2 cellular contexts compared by ENCODE assay signal in the genomic region with DNA sequence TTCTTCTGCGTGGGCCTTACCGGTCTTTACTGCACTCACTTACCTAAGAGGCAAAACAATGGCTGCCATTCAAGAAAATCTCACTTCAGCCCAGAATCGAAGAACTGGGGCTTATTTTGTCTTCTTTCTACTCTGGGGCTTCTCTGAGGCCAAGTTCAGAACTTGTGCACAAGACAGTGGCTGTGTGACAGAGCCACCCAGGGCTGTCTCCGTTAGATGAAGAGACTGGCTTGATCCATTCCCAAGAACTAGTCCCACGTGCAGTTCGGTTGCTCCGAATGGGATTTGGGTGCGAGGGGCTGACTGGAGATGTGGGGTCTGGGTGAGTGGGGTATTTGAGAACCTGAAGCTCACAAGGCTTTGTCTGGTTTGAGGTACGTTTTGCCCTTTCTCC.
TF ChIP-seq lines count a peak whose summit lies in the region.

No MANE protein-coding gene starts in this region.

TF ChIP-seq in SK-N-SH, 30 proteins besides CTCF, POLR2A, EP300 and RAD21 (continued from another document):
- TF ChIP-seq EZH2phosphoT487 (IDR thresholded peaks at IDR 0.05; ENCODE audit: borderline replicate concordance, low read depth) (no peak), RXRA (IDR thresholded peaks at IDR 0.05; ENCODE audit: borderline replicate concordance, low read depth) (no peak), POLR2AphosphoS5 (IDR thresholded peaks at IDR 0.05; ENCODE audit: low read depth, low read length) (no peak), JUND (IDR thresholded peaks at IDR 0.05) (no peak), SIN3A (IDR thresholded peaks at IDR 0.05; ENCODE audit: borderline replicate concordance, low read depth, low read length) (no peak), GATA2 (CRISPR knock-in tag; IDR thresholded peaks at IDR 0.05) (no peak)
- TF ChIP-seq, protein P1, sequence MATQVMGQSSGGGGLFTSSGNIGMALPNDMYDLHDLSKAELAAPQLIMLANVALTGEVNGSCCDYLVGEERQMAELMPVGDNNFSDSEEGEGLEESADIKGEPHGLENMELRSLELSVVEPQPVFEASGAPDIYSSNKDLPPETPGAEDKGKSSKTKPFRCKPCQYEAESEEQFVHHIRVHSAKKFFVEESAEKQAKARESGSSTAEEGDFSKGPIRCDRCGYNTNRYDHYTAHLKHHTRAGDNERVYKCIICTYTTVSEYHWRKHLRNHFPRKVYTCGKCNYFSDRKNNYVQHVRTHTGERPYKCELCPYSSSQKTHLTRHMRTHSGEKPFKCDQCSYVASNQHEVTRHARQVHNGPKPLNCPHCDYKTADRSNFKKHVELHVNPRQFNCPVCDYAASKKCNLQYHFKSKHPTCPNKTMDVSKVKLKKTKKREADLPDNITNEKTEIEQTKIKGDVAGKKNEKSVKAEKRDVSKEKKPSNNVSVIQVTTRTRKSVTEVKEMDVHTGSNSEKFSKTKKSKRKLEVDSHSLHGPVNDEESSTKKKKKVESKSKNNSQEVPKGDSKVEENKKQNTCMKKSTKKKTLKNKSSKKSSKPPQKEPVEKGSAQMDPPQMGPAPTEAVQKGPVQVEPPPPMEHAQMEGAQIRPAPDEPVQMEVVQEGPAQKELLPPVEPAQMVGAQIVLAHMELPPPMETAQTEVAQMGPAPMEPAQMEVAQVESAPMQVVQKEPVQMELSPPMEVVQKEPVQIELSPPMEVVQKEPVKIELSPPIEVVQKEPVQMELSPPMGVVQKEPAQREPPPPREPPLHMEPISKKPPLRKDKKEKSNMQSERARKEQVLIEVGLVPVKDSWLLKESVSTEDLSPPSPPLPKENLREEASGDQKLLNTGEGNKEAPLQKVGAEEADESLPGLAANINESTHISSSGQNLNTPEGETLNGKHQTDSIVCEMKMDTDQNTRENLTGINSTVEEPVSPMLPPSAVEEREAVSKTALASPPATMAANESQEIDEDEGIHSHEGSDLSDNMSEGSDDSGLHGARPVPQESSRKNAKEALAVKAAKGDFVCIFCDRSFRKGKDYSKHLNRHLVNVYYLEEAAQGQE (IDR thresholded peaks at IDR 0.05; ENCODE audit: low read depth, low read length) = no peak

TF ChIP-seq in SK-N-SH treated with all-trans-retinoic acid at 6 μM for 48 hours, 23 proteins besides CTCF, POLR2A, EP300 and RAD21 (continued from another document):
- TF ChIP-seq ZNF70 (CRISPR knock-in tag; IDR thresholded peaks at IDR 0.05) = no peak
- TF ChIP-seq, protein P2, sequence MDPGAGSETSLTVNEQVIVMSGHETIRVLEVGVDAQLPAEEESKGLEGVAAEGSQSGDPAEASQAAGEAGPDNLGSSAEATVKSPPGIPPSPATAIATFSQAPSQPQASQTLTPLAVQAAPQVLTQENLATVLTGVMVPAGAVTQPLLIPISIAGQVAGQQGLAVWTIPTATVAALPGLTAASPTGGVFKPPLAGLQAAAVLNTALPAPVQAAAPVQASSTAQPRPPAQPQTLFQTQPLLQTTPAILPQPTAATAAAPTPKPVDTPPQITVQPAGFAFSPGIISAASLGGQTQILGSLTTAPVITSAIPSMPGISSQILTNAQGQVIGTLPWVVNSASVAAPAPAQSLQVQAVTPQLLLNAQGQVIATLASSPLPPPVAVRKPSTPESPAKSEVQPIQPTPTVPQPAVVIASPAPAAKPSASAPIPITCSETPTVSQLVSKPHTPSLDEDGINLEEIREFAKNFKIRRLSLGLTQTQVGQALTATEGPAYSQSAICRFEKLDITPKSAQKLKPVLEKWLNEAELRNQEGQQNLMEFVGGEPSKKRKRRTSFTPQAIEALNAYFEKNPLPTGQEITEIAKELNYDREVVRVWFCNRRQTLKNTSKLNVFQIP (CRISPR knock-in tag; IDR thresholded peaks at IDR 0.05; ENCODE audit: borderline replicate concordance, low read depth) = no peak
- TF ChIP-seq, protein P3, sequence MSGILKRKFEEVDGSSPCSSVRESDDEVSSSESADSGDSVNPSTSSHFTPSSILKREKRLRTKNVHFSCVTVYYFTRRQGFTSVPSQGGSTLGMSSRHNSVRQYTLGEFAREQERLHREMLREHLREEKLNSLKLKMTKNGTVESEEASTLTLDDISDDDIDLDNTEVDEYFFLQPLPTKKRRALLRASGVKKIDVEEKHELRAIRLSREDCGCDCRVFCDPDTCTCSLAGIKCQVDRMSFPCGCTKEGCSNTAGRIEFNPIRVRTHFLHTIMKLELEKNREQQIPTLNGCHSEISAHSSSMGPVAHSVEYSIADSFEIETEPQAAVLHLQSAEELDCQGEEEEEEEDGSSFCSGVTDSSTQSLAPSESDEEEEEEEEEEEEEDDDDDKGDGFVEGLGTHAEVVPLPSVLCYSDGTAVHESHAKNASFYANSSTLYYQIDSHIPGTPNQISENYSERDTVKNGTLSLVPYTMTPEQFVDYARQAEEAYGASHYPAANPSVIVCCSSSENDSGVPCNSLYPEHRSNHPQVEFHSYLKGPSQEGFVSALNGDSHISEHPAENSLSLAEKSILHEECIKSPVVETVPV (CRISPR knock-in tag; IDR thresholded peaks at IDR 0.05) = no peak
